31 cellular contexts compared by ENCODE assay signal in the genomic region with DNA sequence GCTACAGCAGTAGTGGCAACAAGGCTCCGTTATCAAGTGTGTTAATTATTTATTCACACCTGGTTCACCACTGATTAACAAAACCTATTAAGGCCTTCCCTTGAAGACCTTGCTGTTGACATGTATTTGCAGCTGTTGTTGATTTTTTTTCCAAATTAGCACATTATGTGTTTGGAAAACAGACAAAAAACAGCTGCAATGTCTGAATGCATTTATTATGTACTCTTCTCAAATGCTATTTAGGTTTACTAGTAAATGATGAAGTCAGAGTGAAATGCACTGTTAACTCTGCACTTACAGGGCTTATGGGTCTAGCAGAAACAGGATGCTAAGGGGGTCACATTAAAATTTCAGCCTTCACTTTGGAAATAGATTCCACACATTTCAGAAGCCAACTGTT.
"Had no signal": no experiment of that assay in that cellular context is flagged by ENCODE, and none has a peak within 500 bp of the region (broad histone marks: within the 10 kb centered on the region; RNA-seq: fewer than 3 reads in every experiment).

No MANE protein-coding gene starts in this region.

- H3K36me3 ChIP-seq: neural progenitor cell, ovary, right lobe of liver, sigmoid colon, spleen, stomach, thoracic aorta, thyroid gland, tibial nerve, upper lobe of left lung, uterus had no signal

- H3K27ac ChIP-seq: neural progenitor cell, ovary, parathyroid adenoma, psoas muscle, right lobe of liver, sigmoid colon, skin epidermis, spleen, stomach, thoracic aorta, thyroid gland, tibial nerve, upper lobe of left lung, uterus had no signal

- H3K4me1 Mint-ChIP-seq: naive thymus-derived CD4-positive, alpha-beta T cell; natural killer cell; neural progenitor cell; stimulated activated memory B cell treated with anti-CD40 and anti-IgM and Interleukin-4, amounts not matched to agents 10 μg/mL and 1 μg/mL and 100 μg/mL, for 72 hours had no signal

- H3K36me3 Mint-ChIP-seq: naive thymus-derived CD4-positive, alpha-beta T cell; neural progenitor cell; stimulated activated memory B cell treated with anti-CD40 and anti-IgM and Interleukin-4, amounts not matched to agents 10 μg/mL and 1 μg/mL and 100 μg/mL, for 72 hours had no signal

- H3K27me3 Mint-ChIP-seq: naive thymus-derived CD4-positive, alpha-beta T cell; progenitor cell of endocrine pancreas; stimulated activated memory B cell treated with anti-CD40 and anti-IgM and Interleukin-4, amounts not matched to agents 10 μg/mL and 1 μg/mL and 100 μg/mL, for 72 hours; stimulated activated naive CD8-positive, alpha-beta T cell treated with anti-CD3 and anti-CD28 coated beads, Interleukin-15, Interleukin-2, amounts not matched to agents 100 ng/mL and 50 ng/mL, for 24 hours had no signal

- H3K4me3 ChIP-seq: neural progenitor cell, ovary, psoas muscle, right lobe of liver, sigmoid colon, skin epidermis, smooth muscle cell, spleen, stomach, thoracic aorta, thyroid gland, tibial nerve, upper lobe of left lung, uterus had no signal

- H3K4me1 ChIP-seq: neural progenitor cell, parathyroid adenoma, psoas muscle, right lobe of liver, sigmoid colon, spleen, stomach, thyroid gland, tibial nerve, upper lobe of left lung, uterus had no signal

- H3K9ac ChIP-seq: neural progenitor cell, parathyroid adenoma had no signal

- ATAC-seq: naive thymus-derived CD4-positive, alpha-beta T cell; natural killer cell; psoas muscle; right cardiac atrium; right lobe of liver; stimulated activated memory B cell treated with anti-CD40 and anti-IgM and Interleukin-4, amounts not matched to agents 10 μg/mL and 1 μg/mL and 100 μg/mL, for 72 hours had no signal

- DNase-seq: naive thymus-derived CD4-positive, alpha-beta T cell; natural killer cell; occipital lobe; ovary; posterior cingulate gyrus; psoas muscle; right cardiac atrium; right lobe of liver; sigmoid colon; spleen; stimulated activated CD4-positive, alpha-beta T cell treated with anti-CD3 and anti-CD28 coated beads, Interleukin-12 subunit alpha, Interleukin-12 subunit beta, amount 100 ng/mL, for 4 hours; stimulated activated CD4-positive, alpha-beta T cell treated with anti-CD3 and anti-CD28 coated beads, Interleukin-1b, Interleukin-23, amount 100 ng/mL, for 48 hours; stimulated activated CD4-positive, alpha-beta T cell treated with anti-CD3 and anti-CD28 coated beads, Interleukin-4, amount 100 ng/mL, for 1 hour; stimulated activated CD4-positive, alpha-beta T cell treated with anti-CD3 and anti-CD28 coated beads, Interleukin-4, amount 100 ng/mL, for 4 hours; stimulated activated CD8-positive, alpha-beta memory T cell treated with anti-CD3 and anti-CD28 coated beads, Interleukin-4, amount 100 ng/mL, for 48 hours; stimulated activated naive CD4-positive, alpha-beta T cell treated with Interleukin-2 at 50 U/mL for 16 hours; stomach; thyroid gland; trophoblast cell; upper lobe of left lung; uterus had no signal

- H3K4me2 ChIP-seq: neural progenitor cell, smooth muscle cell had no signal

- H3K9me3 ChIP-seq: ovary, psoas muscle, right lobe of liver, sigmoid colon, stomach, thoracic aorta, thyroid gland, tibial nerve, upper lobe of left lung, uterus had no signal

- H3K79me2 ChIP-seq: parathyroid adenoma had no signal

- H3K27me3 ChIP-seq: neural progenitor cell, ovary, right lobe of liver, sigmoid colon, spleen, stomach, thyroid gland, tibial nerve, upper lobe of left lung, uterus had no signal

- H3K4me3 Mint-ChIP-seq: naive thymus-derived CD4-positive, alpha-beta T cell; natural killer cell; nephron; neural progenitor cell; stimulated activated memory B cell treated with anti-CD40 and anti-IgM and Interleukin-4, amounts not matched to agents 10 μg/mL and 1 μg/mL and 100 μg/mL, for 72 hours; stimulated activated naive CD8-positive, alpha-beta T cell treated with anti-CD3 and anti-CD28 coated beads, Interleukin-15, Interleukin-2, amounts not matched to agents 100 ng/mL and 50 ng/mL, for 24 hours had no signal

- H3K9me3 Mint-ChIP-seq: nephron, neural progenitor cell had no signal

- H3K27ac Mint-ChIP-seq: naive thymus-derived CD4-positive, alpha-beta T cell; natural killer cell; nephron; neural progenitor cell; progenitor cell of endocrine pancreas; stimulated activated memory B cell treated with anti-CD40 and anti-IgM and Interleukin-4, amounts not matched to agents 10 μg/mL and 1 μg/mL and 100 μg/mL, for 72 hours; stimulated activated naive CD8-positive, alpha-beta T cell treated with anti-CD3 and anti-CD28 coated beads, Interleukin-15, Interleukin-2, amounts not matched to agents 100 ng/mL and 50 ng/mL, for 24 hours had no signal

- H2AFZ ChIP-seq: neural progenitor cell, parathyroid adenoma had no signal
